18 cellular contexts compared by ENCODE assay signal in the genomic region with DNA sequence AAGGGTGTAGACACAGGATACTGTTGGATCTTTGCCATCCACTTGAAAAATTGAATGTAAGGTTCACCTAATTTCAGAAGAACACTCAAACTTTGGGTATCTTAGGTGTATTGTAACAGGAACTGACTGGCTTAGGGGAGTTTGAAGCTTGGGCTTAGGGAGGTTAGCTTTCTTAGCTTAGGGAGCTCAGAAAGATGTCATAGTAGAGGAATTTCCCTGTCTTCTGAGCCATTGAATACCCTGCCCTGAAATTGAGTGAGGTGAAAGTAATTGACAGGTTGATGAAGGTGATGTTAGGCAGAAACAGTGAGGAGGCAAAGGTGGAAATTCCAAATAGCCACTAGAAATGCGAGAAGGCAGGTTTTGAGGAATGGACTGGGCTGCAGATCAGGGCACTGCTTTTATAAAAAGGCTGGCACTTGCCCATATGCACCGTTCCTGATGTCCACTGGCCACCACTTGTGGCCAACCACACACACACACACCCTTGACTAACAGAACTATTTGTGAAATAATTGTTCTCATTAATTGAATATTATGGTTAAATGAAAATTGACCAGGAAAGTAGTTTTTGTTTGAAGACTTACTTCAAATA. TPM values are rescaled to one million over a fixed set of nuclear protein-coding genes. Genes with fewer than 3 reads are reported as not detected.
A peak's percentile ranks its signal among the peaks of the same experiment; 100 is the strongest.
DNase-seq lines count a peak whose midpoint lies in the region; ATAC-seq, FAIRE-seq and TF ChIP-seq lines count a peak whose summit lies in the region.
"Had no signal": no experiment of that assay in that cellular context is flagged by ENCODE, and none has a peak within 500 bp of the region (broad histone marks: within the 10 kb centered on the region; RNA-seq: fewer than 3 reads in every experiment).

No MANE protein-coding gene starts in this region.

- DNase-seq in NCI-H2029 (lab: John Stamatoyannopoulos, UW) = peak; percentile 8
- DNase-seq in NCI-H2029 treated with DMSO at 0.1 percent for 48 hours (lab: John Stamatoyannopoulos, UW) = no peak
- DNase-seq in NCI-H69 (lab: John Stamatoyannopoulos, UW) = peak; percentile 12
- DNase-seq in pancreas = no peak
- DNase-seq in hepatic stellate cell (ENCODE audit: low spot score) = no peak
- no peak for DNase-seq in spleen
- DNase-seq in NCI-H187 (lab: John Stamatoyannopoulos, UW) = no peak
- DNase-seq: 8988T; lower lobe of right lung; NCI-H2107; stimulated activated CD4-positive, alpha-beta T cell treated with anti-CD3 and anti-CD28 coated beads, Interleukin-2, amount 100 ng/mL, for 48 hours had no signal

- peaks cover 9% of the 10 kb centered on the region for H3K9me3 Mint-ChIP-seq in dendritic cell treated with granulocyte-macrophage colony-stimulating factor and Interleukin-4, amounts not matched to agents 40 ng/mL and 50 ng/mL, for 4 days

- H3K4me1 ChIP-seq in pancreas (peaks cover 19 to 48% (median 21%) of the 10 kb centered on the region in 3 donors), spleen (peaks cover 0 to 99% (median 61%) of the 10 kb centered on the region in 6 donors)

- peaks cover 35% of the 10 kb centered on the region for H3K36me3 Mint-ChIP-seq in dendritic cell treated with granulocyte-macrophage colony-stimulating factor and Interleukin-4, amounts not matched to agents 40 ng/mL and 50 ng/mL, for 4 days (ENCODE audit: low read depth)

- H3K27ac ChIP-seq in pancreas (no peak overlapping the region), spleen (peak overlapping the region in 4 of 8 donors; percentile 3 to 69 (median 46))
- H3K27ac ChIP-seq: C4-2B, cardiac muscle cell, lower lobe of right lung, neural progenitor cell, tibial nerve had no signal

- intact Hi-C loops in dendritic cell treated with granulocyte-macrophage colony-stimulating factor and Interleukin-4, amounts not matched to agents 40 ng/mL and 50 ng/mL, for 4 days (cut with micrococcal nuclease) = no loop called here
- intact Hi-C loops in pancreas (cut with DNase I) (no loop called here), spleen (cut with DNase I; ENCODE audit: low total_unique reads) (no loop called here)

- H3K9me3 ChIP-seq in pancreas = no peaks in the 10 kb centered on the region
- H3K9me3 ChIP-seq in spleen = no peaks in the 10 kb centered on the region
- H3K9me3 ChIP-seq: lower lobe of right lung, tibial nerve had no signal

- TF ChIP-seq POLR2A in spleen (IDR thresholded peaks at IDR 0.05) = no peak

- peaks cover 89% of the 10 kb centered on the region for H3K4me1 Mint-ChIP-seq in dendritic cell treated with granulocyte-macrophage colony-stimulating factor and Interleukin-4, amounts not matched to agents 40 ng/mL and 50 ng/mL, for 4 days (ENCODE audit: low read depth)
- H3K4me1 Mint-ChIP-seq: neural progenitor cell had no signal

- 31 to 42% methylated on average over 2 of the region's 2 CpGs for WGBS in pancreas, 2 donors
- 63 to 78% (median 70%) methylated on average over 2 of the region's 2 CpGs for WGBS in spleen, 5 donors

- H3K4me3 Mint-ChIP-seq in dendritic cell treated with granulocyte-macrophage colony-stimulating factor and Interleukin-4, amounts not matched to agents 40 ng/mL and 50 ng/mL, for 4 days = no peak overlapping the region
- H3K4me3 Mint-ChIP-seq: neural progenitor cell had no signal

- H3K27ac Mint-ChIP-seq in dendritic cell treated with granulocyte-macrophage colony-stimulating factor and Interleukin-4, amounts not matched to agents 40 ng/mL and 50 ng/mL, for 4 days = peak overlapping the region; percentile 50
- H3K27ac Mint-ChIP-seq: neural progenitor cell had no signal

- peak in 3 of 4 donors; percentile 35 to 38 (median 38) for ATAC-seq in pancreas
- ATAC-seq: activated naive CD4-positive, alpha-beta T cell treated with anti-CD3 and anti-CD28 coated beads, Interleukin-2, amount 50 U/mL, for 72 hours; sciatic nerve had no signal

- H3K4me3 ChIP-seq in pancreas = no peak overlapping the region
- H3K4me3 ChIP-seq in spleen = no peak overlapping the region
- H3K4me3 ChIP-seq: cardiac muscle cell, lower lobe of right lung, neural progenitor cell, tibial nerve had no signal

- FAIRE-seq in pancreas (lab: Jason Lieb, UNC) = no peak

- H3K27me3 Mint-ChIP-seq in dendritic cell treated with granulocyte-macrophage colony-stimulating factor and Interleukin-4, amounts not matched to agents 40 ng/mL and 50 ng/mL, for 4 days = no peaks in the 10 kb centered on the region

- H3K36me3 ChIP-seq in pancreas (no peaks in the 10 kb centered on the region), spleen (peaks cover 0 to 5% (median 0%) of the 10 kb centered on the region in 6 donors)
- H3K36me3 ChIP-seq: cardiac muscle cell, lower lobe of right lung, neural progenitor cell had no signal

- H3K27me3 ChIP-seq in pancreas (no peaks in the 10 kb centered on the region), spleen (replicated peaks in 1 of 7) (no peaks in the 10 kb centered on the region)
- H3K27me3 ChIP-seq: cardiac muscle cell, neural progenitor cell, tibial nerve had no signal

- TF ChIP-seq CTCF in pancreas (IDR thresholded peaks at IDR 0.05) (no peak), spleen (IDR thresholded peaks at IDR 0.05 in 8 of 11, conservative IDR thresholded peaks at IDR 0.05 in 3 of 11) (no peak)

RNA-seq across cellular contexts. Expression of a gene that starts 16.5 kb away (rescaled TPM):
- total RNA-seq in pancreas (10 to 100 TPM; 29.3 to 66.2 (median 34.3) TPM), spleen (100 to 1,000 TPM in 4 of 7 donors, 10 to 100 TPM in 3; 60.5 to 131 (median 102) TPM)
- polyA plus RNA-seq in pancreas (1 to 10 TPM; 3.0 to 3.6 TPM), spleen (1 to 10 TPM; 6.7 to 9.8 (median 7.2) TPM)

Comparison
In these comparisons a context has a peak if more than half of its experiments do, and no peak if none do; other contexts are left out.
1. DNase-seq: peak in NCI-H2029 (single experiment) and NCI-H69 (single experiment); none in NCI-H2029 treated with DMSO at 0.1 percent for 48 hours (single experiment), pancreas (0 of 6), hepatic stellate cell (single experiment), spleen (single experiment) and NCI-H187 (0 of 2).